In genomic region chr3:25899352-25900101, GRCh38 we compare ENCODE assay signal across 18 cellular contexts.
A peak's percentile ranks its signal among the peaks of the same experiment; 100 is the strongest.
DNase-seq lines count a peak whose midpoint lies in the region; ATAC-seq lines count a peak whose summit lies in the region.
"Had no signal": no experiment of that assay in that cellular context is flagged by ENCODE, and none has a peak within 500 bp of the region (broad histone marks: within the 10 kb centered on the region; RNA-seq: fewer than 3 reads in every experiment).

No MANE protein-coding gene starts in this region.

- in situ Hi-C loops in G401 (cut with HindIII; ENCODE audit: low sequenced_read_pairs), result no loop called here

- H4K5ac ChIP-seq in mesendoderm (ENCODE audit: low read length), result no peak overlapping the region

- no peak overlapping the region for H4K8ac ChIP-seq in mesendoderm (ENCODE audit: low read depth, low read length)

- no peak overlapping the region for H3K56ac ChIP-seq in mesendoderm (ENCODE audit: low read length)

- H3K9ac ChIP-seq in mesendoderm (ENCODE audit: low read length), result no peak overlapping the region
- H3K9ac ChIP-seq: BLaER1 treated with 17β-estradiol and CSF1 and Interleukin-3, amounts not matched to agents 10 nM and 100 nM; KMS-11; SK-N-SH had no signal

- H2BK15ac ChIP-seq in mesendoderm (replicated peaks; ENCODE audit: low read depth), result no peak overlapping the region

- no peak overlapping the region for H3K4me2 ChIP-seq in mesendoderm (ENCODE audit: low read length)
- H3K4me2 ChIP-seq: KMS-11, SK-N-SH had no signal

- ATAC-seq in GM18517 (IDR thresholded peaks at IDR 0.05; ENCODE audit: unreplicated experiment), result no peak
- ATAC-seq: PC-3 had no signal

- H3K23ac ChIP-seq in mesendoderm (ENCODE audit: low read length), result no peak overlapping the region

- peaks cover 3% of the 10 kb centered on the region for H3K4me1 ChIP-seq in mesendoderm (ENCODE audit: control insufficient read depth, low read depth, low read length)

- DNase-seq in G401 (ENCODE audit: low spot score), result peak; percentile 11
- peak; percentile 72 for DNase-seq in MV-4-11 (lab: John Stamatoyannopoulos, UW)
- DNase-seq in UCSD-AML1 (lab: John Stamatoyannopoulos, UW; ENCODE audit: unreplicated experiment), result peak; percentile 10
- peak; percentile 78 for DNase-seq in mesendoderm
- DNase-seq in NCI-H526 treated with DMSO at 0.1 percent for 48 hours (lab: John Stamatoyannopoulos, UW), result no peak
- no peak for DNase-seq in activated CD8-positive, alpha-beta memory T cell treated with anti-CD3 and anti-CD28 coated beads for 24 hours
- DNase-seq: AML-193; CD4-positive, alpha-beta T cell; NCI-H1092; NCI-H1417 treated with DMSO at 0.1 percent for 48 hours; NCI-H1694 treated with DMSO at 0.1 percent for 48 hours; NCI-H2081; NCI-H69; PC-3; SK-N-SH had no signal

- H2AK5ac ChIP-seq in mesendoderm (ENCODE audit: low read length), result no peak overlapping the region

- no CpG with 5 or more reads among the region's 2 CpGs for WGBS in mesendoderm (ENCODE audit: extremely low coverage, insufficient coverage, low lambda C conversion rate)

- no peak overlapping the region for H3K27ac ChIP-seq in mesendoderm (ENCODE audit: low read depth, low read length)
- H3K27ac ChIP-seq: BLaER1 treated with 17β-estradiol and CSF1 and Interleukin-3, amounts not matched to agents 10 nM and 100 nM; KMS-11 had no signal

- H3K79me2 ChIP-seq in mesendoderm (ENCODE audit: control insufficient read depth, insufficient read depth, low read length), result no peaks in the 10 kb centered on the region

- H3K36me3 ChIP-seq in mesendoderm (ENCODE audit: control insufficient read depth, insufficient read depth, low read length), result no peaks in the 10 kb centered on the region
- H3K36me3 ChIP-seq: BLaER1 treated with 17β-estradiol and CSF1 and Interleukin-3, amounts not matched to agents 10 nM and 100 nM had no signal

- no peak overlapping the region for H2BK120ac ChIP-seq in mesendoderm (ENCODE audit: low read depth, low read length)

- no peak overlapping the region for H3K4me3 ChIP-seq in mesendoderm (ENCODE audit: low read length)
- H3K4me3 ChIP-seq: BLaER1 treated with 17β-estradiol and CSF1 and Interleukin-3, amounts not matched to agents 10 nM and 100 nM had no signal

- H3K27me3 ChIP-seq in mesendoderm (ENCODE audit: insufficient read depth, low read length, poor library complexity), result no peaks in the 10 kb centered on the region
- H3K27me3 ChIP-seq: BLaER1 treated with 17β-estradiol and CSF1 and Interleukin-3, amounts not matched to agents 10 nM and 100 nM had no signal

- no peaks in the 10 kb centered on the region for H3K79me1 ChIP-seq in mesendoderm (ENCODE audit: low read length)

- H3K4ac ChIP-seq in mesendoderm (ENCODE audit: low read depth, low read length), result no peak overlapping the region

- no peak overlapping the region for H2BK5ac ChIP-seq in mesendoderm (ENCODE audit: low read length)

- H3K18ac ChIP-seq in mesendoderm (ENCODE audit: low read length), result no peak overlapping the region

Comparison
In these comparisons a context has a peak if more than half of its experiments do, and no peak if none do; other contexts are left out.
1. DNase-seq: peak in G401 (single experiment), MV-4-11 (single experiment), UCSD-AML1 (single experiment) and mesendoderm (single experiment); none in NCI-H526 treated with DMSO at 0.1 percent for 48 hours (single experiment) and activated CD8-positive, alpha-beta memory T cell treated with anti-CD3 and anti-CD28 coated beads for 24 hours (single experiment).